8 cellular contexts compared by ENCODE assay signal in the genomic region with DNA sequence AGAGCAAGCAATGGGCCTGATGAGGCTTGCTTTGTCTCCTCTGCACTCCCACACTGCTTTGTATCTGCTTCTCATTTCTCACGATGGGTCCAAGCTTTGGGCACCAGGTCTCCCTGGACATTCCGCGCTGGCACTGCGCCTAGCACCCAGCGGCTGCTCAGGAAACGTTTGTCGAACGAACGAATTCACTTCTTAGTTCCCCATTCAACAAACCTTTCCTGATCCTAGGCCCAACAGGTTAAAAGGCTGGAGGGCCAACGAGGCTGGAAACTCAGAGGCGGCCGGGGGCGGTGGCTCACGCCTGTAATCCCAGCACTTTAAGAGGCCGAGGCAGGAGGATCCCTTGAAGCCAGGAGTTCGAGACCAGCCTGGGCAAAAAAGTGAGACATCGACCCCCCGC. TPM values are rescaled to one million over a fixed set of nuclear protein-coding genes. Genes with fewer than 3 reads are reported as not detected.
A peak's percentile ranks its signal among the peaks of the same experiment; 100 is the strongest.
DNase-seq lines count a peak whose midpoint lies in the region; ATAC-seq and TF ChIP-seq lines count a peak whose summit lies in the region.

No MANE protein-coding gene starts in this region.

- CTCF ChIA-PET in RWPE1 (lab: Yijun Ruan, JAX), result interaction anchor here (0.6 to 1.1 kb wide), 3 partner anchors 102 to 552 kb away, joined by 3 to 5 read pairs (median 3); no protein-coding TSS in a partner anchor

- H3K27me3 ChIP-seq in esophagus (ENCODE audit: control insufficient read depth in 1 of 2, insufficient read depth in 2 of 2, low read length in 2 of 2) (no peaks in the 10 kb centered on the region), psoas muscle (ENCODE audit: insufficient read depth in 3 of 3, low read length in 2 of 3) (no peaks in the 10 kb centered on the region)

- H3K4me3 ChIP-seq in GM12864 (ENCODE audit: low read depth, low read length), result peak overlapping the region; percentile 98
- peak overlapping the region; percentile 93 to 95 for H3K4me3 ChIP-seq in esophagus (ENCODE audit: low read depth in 1 of 2, low read length in 2 of 2)
- peak overlapping the region; percentile 96 for H3K4me3 ChIP-seq in psoas muscle

- H3K27ac ChIP-seq in RWPE1 (peak overlapping the region; percentile 88), esophagus (ENCODE audit: low read depth in 2 of 2, low read length in 1 of 2) (peak overlapping the region; percentile 26 to 91), psoas muscle (peak overlapping the region; percentile 87)

- TF ChIP-seq CTCF in GM12864 (IDR thresholded peaks at IDR 0.05; ENCODE audit: low read depth, low read length, missing control alignments), result no peak
- TF ChIP-seq CTCF in RWPE1 (conservative IDR thresholded peaks at IDR 0.05; ENCODE audit: low read depth), result no peak
- no peak for TF ChIP-seq CTCF in psoas muscle (IDR thresholded peaks at IDR 0.05)

- intact Hi-C loops in psoas muscle (cut with DNase I), result loop anchor here in 1 of 2 donors (10.0 kb wide), 1 partner anchor 379 kb away; a partner anchor contains a TSS

- H3K4me1 ChIP-seq in esophagus (ENCODE audit: control insufficient read depth in 2 of 2, insufficient read depth in 2 of 2, low read length in 1 of 2) (peaks cover 0 to 16% of the 10 kb centered on the region in 2 donors), psoas muscle (peaks cover 75% of the 10 kb centered on the region)

- no peaks in the 10 kb centered on the region for H3K36me3 ChIP-seq in esophagus (ENCODE audit: control insufficient read depth in 2 of 2, insufficient read depth in 2 of 2, low read length in 1 of 2)
- peaks cover 0 to 5% of the 10 kb centered on the region in 2 donors for H3K36me3 ChIP-seq in psoas muscle (ENCODE audit: insufficient read depth in 1 of 2, low read depth in 1 of 2)

- DNase-seq in GM12864 (ENCODE audit: low read depth) (no peak), RWPE1 (ENCODE audit: low spot score) (no peak), psoas muscle (peak in 1 of 2 donors; percentile 66), NK-92 (lab: John Stamatoyannopoulos, UW; ENCODE audit: unreplicated experiment) (no peak)

- ATAC-seq in psoas muscle (no peak), HG02588 (IDR thresholded peaks at IDR 0.05; ENCODE audit: unreplicated experiment) (no peak), HG03460 (IDR thresholded peaks at IDR 0.05; ENCODE audit: unreplicated experiment) (no peak), GM18870 (IDR thresholded peaks at IDR 0.05; ENCODE audit: unreplicated experiment) (no peak)

- POLR2A ChIA-PET in RWPE1 (lab: Yijun Ruan, JAX; ENCODE audit: low non-redundant PET), result interaction anchor here (0.7 kb wide), 1 partner anchor 15 kb away, joined by 6 read pairs; no protein-coding TSS in a partner anchor

- H3K9me3 ChIP-seq in esophagus (ENCODE audit: control insufficient read depth in 2 of 2, insufficient read depth in 1 of 2, low read depth in 1 of 2, low read length in 1 of 2), result no peaks in the 10 kb centered on the region
- no peaks in the 10 kb centered on the region for H3K9me3 ChIP-seq in psoas muscle

- WGBS in esophagus, 2 donors, result 1% methylated on average over 18 of the region's 18 CpGs
- 0 to 1% (median 1%) methylated on average over 17 to 18 of the region's 18 CpGs for WGBS in psoas muscle, 3 donors

RNA-seq across cellular contexts. Expression of a gene that starts 1.0 kb away (rescaled TPM):
- polyA plus RNA-seq in esophagus (10 to 100 TPM; 24.2 to 28.3 TPM), psoas muscle (10 to 100 TPM; 65.5 to 98.7 (median 68.4) TPM)
- total RNA-seq in psoas muscle, result 10 to 100 TPM; 46.9 to 97.6 (median 57.0) TPM

RNA-seq across cellular contexts. Expression of a gene that starts 17.4 kb away (rescaled TPM):
- polyA plus RNA-seq in esophagus (under 1 TPM; 0.48 to 0.73 TPM), psoas muscle (1 to 10 TPM in 1 of 3 donors, under 1 TPM in 2; 0.45 to 1.3 (median 0.96) TPM)
- total RNA-seq in psoas muscle, result 1 to 10 TPM; 3.4 to 4.7 (median 4.1) TPM
